ENCODE assay signal across 8 cellular contexts in genomic region chr2:210199186-210199765, GRCh38. TPM values are rescaled to one million over a fixed set of nuclear protein-coding genes. Genes with fewer than 3 reads are reported as not detected.
DNase-seq lines count a peak whose midpoint lies in the region; ATAC-seq and TF ChIP-seq lines count a peak whose summit lies in the region.

No MANE protein-coding gene starts in this region.

- no peaks in the 10 kb centered on the region for H3K9me3 Mint-ChIP-seq in neural crest cell

- no peak overlapping the region for H3K4me3 ChIP-seq in colonic mucosa
- H3K4me3 ChIP-seq in lower leg skin (ENCODE audit: low read depth, poor library complexity, severe bottlenecking), result no peak overlapping the region

- peaks cover 19% of the 10 kb centered on the region for H3K27me3 Mint-ChIP-seq in neural crest cell (ENCODE audit: low read depth)

- H3K36me3 ChIP-seq in colonic mucosa, result no peaks in the 10 kb centered on the region

- H3K4me1 Mint-ChIP-seq in neural crest cell, result no peaks in the 10 kb centered on the region

- DNase-seq in Daoy (ENCODE audit: low read depth) (peak; percentile 5), NCI-H446 treated with DMSO at 0.1 percent for 48 hours (lab: John Stamatoyannopoulos, UW) (peak; percentile 18), colonic mucosa (no peak), neural crest cell (ENCODE audit: low read depth, low spot score) (no peak), lower leg skin (ENCODE audit: low spot score in 2 of 2) (no peak), mesenteric fat pad (ENCODE audit: low spot score) (no peak)

- TF ChIP-seq POLR2A in lower leg skin (IDR thresholded peaks at IDR 0.05), result no peak

- H3K4me1 ChIP-seq in colonic mucosa, result no peaks in the 10 kb centered on the region

- intact Hi-C loops in colonic mucosa (cut with DNase I) (loop anchor here (5.0 kb wide), 1 partner anchor 127 kb away; no protein-coding TSS in a partner anchor), lower leg skin (cut with DNase I; ENCODE audit: low total_unique reads) (loop anchor here (5.0 kb wide), 1 partner anchor 222 kb away; no protein-coding TSS in a partner anchor)

- ATAC-seq in GM21619 (IDR thresholded peaks at IDR 0.05; ENCODE audit: unreplicated experiment), result peak; percentile 36
- no peak for ATAC-seq in HG03025 (IDR thresholded peaks at IDR 0.05; ENCODE audit: low FRiP score, unreplicated experiment)

- TF ChIP-seq CTCF in colonic mucosa (IDR thresholded peaks at IDR 0.05) (peak; percentile 67), neural crest cell (conservative IDR thresholded peaks at IDR 0.05) (peak; percentile 87), lower leg skin (IDR thresholded peaks at IDR 0.05) (peak in 1 of 3 donors; percentile 16)

- H3K9me3 ChIP-seq in colonic mucosa, result no peaks in the 10 kb centered on the region

- no peak overlapping the region for H3K27ac ChIP-seq in colonic mucosa

- no peaks in the 10 kb centered on the region for H3K27me3 ChIP-seq in colonic mucosa

- H3K36me3 Mint-ChIP-seq in neural crest cell (ENCODE audit: low read depth), result no peaks in the 10 kb centered on the region

- no peak overlapping the region for H3K9ac ChIP-seq in colonic mucosa (ENCODE audit: low read depth in 2 of 2, low read length in 2 of 2)

- no peak overlapping the region for H3K4me3 Mint-ChIP-seq in neural crest cell

- H3K27ac Mint-ChIP-seq in neural crest cell (ENCODE audit: unreplicated experiment), result no peak overlapping the region

RNA-seq across cellular contexts. Expression of gene ACADL, which starts 26.0 kb away (rescaled TPM):
- not detected in 2 replicates for total RNA-seq in Daoy (2014; rRNA removed; shearing (Covaris generic))
- total RNA-seq in colonic mucosa, result under 1 TPM in 1 of 2 donors, not detected in 1; 0.12 TPM
- total RNA-seq in neural crest cell, result 0.35 TPM in 1 of 2 replicates, not detected in the other
- total RNA-seq in lower leg skin, result 1 to 10 TPM; 2.5 to 6.5 (median 3.5) TPM
- 10.9 TPM for total RNA-seq in mesenteric fat pad

RNA-seq across cellular contexts. Expression of gene KANSL1L, which starts 28.1 kb away (rescaled TPM):
- total RNA-seq in Daoy (2014; rRNA removed; shearing (Covaris generic)), result 19.8 and 25.0 TPM in 2 replicates
- total RNA-seq in colonic mucosa (1 to 10 TPM; 5.9 to 7.7 TPM), neural crest cell (18.3 and 19.2 TPM in 2 replicates), lower leg skin (10 to 100 TPM; 20.6 to 36.0 (median 27.7) TPM), mesenteric fat pad (14.6 TPM)

Comparison
In these comparisons a context has a peak if more than half of its experiments do, and no peak if none do; other contexts are left out.
1. DNase-seq: peak in Daoy (single experiment) and NCI-H446 treated with DMSO at 0.1 percent for 48 hours (single experiment); none in colonic mucosa (single experiment), neural crest cell (single experiment), lower leg skin (0 of 2) and mesenteric fat pad (single experiment).